Comparison of ENCODE assay signal across 10 cellular contexts in genomic region chr3:51873253-51873766, GRCh38. TPM values are rescaled to one million over a fixed set of nuclear protein-coding genes. Genes with fewer than 3 reads are reported as not detected.
"Had no signal": no experiment of that assay in that cellular context is flagged by ENCODE, and none has a peak within 500 bp of the region (broad histone marks: within the 10 kb centered on the region; RNA-seq: fewer than 3 reads in every experiment).

No MANE protein-coding gene starts in this region.

- H3K9ac ChIP-seq: KMS-11 had no signal

- H3K27ac ChIP-seq: KMS-11 had no signal

- FAIRE-seq: H1, H54, HTR-8/SVneo had no signal

- H3K4me3 ChIP-seq: GM23338 had no signal

- H3K4me2 ChIP-seq: GM23338, KMS-11 had no signal

- DNase-seq: H9, HCEC 1CT, IMR-90, KBM-7 had no signal

- ATAC-seq: GM23338 had no signal

- H2AFZ ChIP-seq: GM23338 had no signal

RNA-seq across cellular contexts. Expression of gene IQCF5, which starts 2.1 kb away (rescaled TPM):
- total RNA-seq: GM23338, H1, H9, HT-29, IMR-90 had no signal
- polyA plus RNA-seq: GM23338, H1, IMR-90 had no signal

RNA-seq across cellular contexts. Expression of gene IQCF2, which starts 11.9 kb away (rescaled TPM):
- total RNA-seq: GM23338, H1, H9, HT-29, IMR-90 had no signal
- polyA plus RNA-seq: GM23338, H1, IMR-90 had no signal

RNA-seq across cellular contexts. Expression of gene IQCF1, which starts 29.8 kb away (rescaled TPM):
- total RNA-seq: GM23338, H1, H9, HT-29, IMR-90 had no signal
- polyA plus RNA-seq: GM23338, H1, IMR-90 had no signal
